8 cellular contexts compared by ENCODE assay signal in the genomic region with DNA sequence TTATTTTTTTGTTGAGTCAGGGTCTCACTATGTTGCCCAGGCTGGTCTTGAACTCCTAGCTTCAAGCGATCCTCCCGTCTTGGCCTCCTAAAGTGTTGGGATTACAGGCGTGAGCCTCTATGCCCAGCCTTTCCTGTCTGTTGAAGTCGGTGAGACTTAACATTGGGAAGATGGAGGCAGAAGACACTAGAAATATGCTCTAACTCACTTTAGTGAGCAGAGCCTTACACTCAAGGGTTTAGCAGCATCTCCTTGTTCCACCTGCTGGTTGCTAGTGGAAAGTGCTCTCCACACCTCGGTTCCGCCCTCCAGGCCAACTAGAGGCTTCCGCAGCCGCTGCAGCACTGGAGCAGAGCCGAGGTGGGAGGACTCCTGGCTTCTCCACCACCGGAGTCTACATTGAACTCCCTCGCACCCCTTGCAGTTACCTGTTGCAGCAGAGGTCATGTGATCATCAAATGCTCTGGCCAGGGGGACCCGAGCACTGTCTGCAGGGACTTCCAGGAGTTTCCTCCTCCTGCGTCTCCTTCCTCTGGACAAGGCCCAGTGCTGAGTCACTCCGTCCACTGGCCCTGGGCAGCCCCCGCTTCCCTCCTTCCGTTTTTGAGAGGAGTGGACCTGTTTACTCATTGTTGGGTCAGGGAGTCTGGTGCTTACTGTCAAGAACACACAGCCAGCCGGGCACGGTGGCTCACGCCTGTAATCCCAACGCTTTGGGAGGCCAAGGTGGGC. TPM values are rescaled to one million over a fixed set of nuclear protein-coding genes. Genes with fewer than 3 reads are reported as not detected.
DNase-seq lines count a peak whose midpoint lies in the region; ATAC-seq lines count a peak whose summit lies in the region.

No MANE protein-coding gene starts in this region.

- H3K27ac Mint-ChIP-seq in activated naive CD4-positive, alpha-beta T cell treated with anti-CD3 and anti-CD28 coated beads, Interleukin-2, amount 50 U/mL, for 72 hours = peak overlapping the region in 1 of 2 donors; percentile 80

- ATAC-seq in GM21515 (IDR thresholded peaks at IDR 0.05; ENCODE audit: unreplicated experiment) = peak; percentile 81
- peak; percentile 98 to 99 for ATAC-seq in activated naive CD4-positive, alpha-beta T cell treated with anti-CD3 and anti-CD28 coated beads, Interleukin-2, amount 50 U/mL, for 72 hours
- peak; percentile 85 to 87 for ATAC-seq in left cardiac atrium

- no peaks in the 10 kb centered on the region for H3K36me3 ChIP-seq in rectal smooth muscle tissue (ENCODE audit: control insufficient read depth, insufficient read depth, low read length)

- no peaks in the 10 kb centered on the region for H3K36me3 Mint-ChIP-seq in activated naive CD4-positive, alpha-beta T cell treated with anti-CD3 and anti-CD28 coated beads, Interleukin-2, amount 50 U/mL, for 72 hours

- H3K4me1 ChIP-seq in rectal smooth muscle tissue (ENCODE audit: control insufficient read depth, insufficient read depth, low read length) = no peaks in the 10 kb centered on the region

- H3K27me3 ChIP-seq in rectal smooth muscle tissue (ENCODE audit: control insufficient read depth, insufficient read depth, low read length) = no peaks in the 10 kb centered on the region

- H3K4me3 ChIP-seq in Jurkat, Clone E6-1 (ENCODE audit: low read length) = no peak overlapping the region
- peak overlapping the region; percentile 23 for H3K4me3 ChIP-seq in rectal smooth muscle tissue (ENCODE audit: low read length)

- H3K9ac ChIP-seq in rectal smooth muscle tissue (ENCODE audit: low read length) = no peak overlapping the region

- intact Hi-C loops in left cardiac atrium (cut with DNase I) = loop anchor here in 1 of 2 donors (5.0 kb wide), 1 partner anchor 129 kb away; no protein-coding TSS in a partner anchor

- H3K9me3 Mint-ChIP-seq in activated naive CD4-positive, alpha-beta T cell treated with anti-CD3 and anti-CD28 coated beads, Interleukin-2, amount 50 U/mL, for 72 hours = no peaks in the 10 kb centered on the region

- no peak overlapping the region for H3K27ac ChIP-seq in rectal smooth muscle tissue (ENCODE audit: low read depth, low read length)

- peak; percentile 70 for DNase-seq in DMS153 (lab: John Stamatoyannopoulos, UW)
- DNase-seq in Jurkat, Clone E6-1 (ENCODE audit: low read depth, low spot score) = peak; percentile 89
- peak; percentile 42 for DNase-seq in SKM-1 (lab: John Stamatoyannopoulos, UW; ENCODE audit: unreplicated experiment)
- peak; percentile 65 to 74 for DNase-seq in activated naive CD4-positive, alpha-beta T cell treated with anti-CD3 and anti-CD28 coated beads, Interleukin-2, amount 50 U/mL, for 72 hours (ENCODE audit: low spot score in 2 of 2)
- peak; percentile 84 for DNase-seq in left cardiac atrium
- DNase-seq in DMS79 (lab: John Stamatoyannopoulos, UW) = no peak

RNA-seq across cellular contexts. Expression of a gene that starts 9.4 kb away (rescaled TPM):
- 25.9 TPM for polyA plus RNA-seq in Jurkat, Clone E6-1 (2012; ENCODE audit: insufficient read depth, insufficient read length)
- total RNA-seq in activated naive CD4-positive, alpha-beta T cell treated with anti-CD3 and anti-CD28 coated beads, Interleukin-2, amount 50 U/mL, for 72 hours = 1 to 10 TPM; 2.8 to 6.3 TPM
- total RNA-seq in left cardiac atrium = 10 to 100 TPM; 10.4 to 44.7 TPM

RNA-seq across cellular contexts. Expression of a gene that starts 44.4 kb away (rescaled TPM):
- 260 TPM for polyA plus RNA-seq in Jurkat, Clone E6-1 (2012; ENCODE audit: insufficient read depth, insufficient read length)
- total RNA-seq in activated naive CD4-positive, alpha-beta T cell treated with anti-CD3 and anti-CD28 coated beads, Interleukin-2, amount 50 U/mL, for 72 hours = 100 to 1,000 TPM; 190 to 343 TPM
- 100 to 1,000 TPM; 137 to 174 TPM for total RNA-seq in left cardiac atrium
